Comparison of ENCODE assay signal across 1 cellular context in the genomic region with DNA sequence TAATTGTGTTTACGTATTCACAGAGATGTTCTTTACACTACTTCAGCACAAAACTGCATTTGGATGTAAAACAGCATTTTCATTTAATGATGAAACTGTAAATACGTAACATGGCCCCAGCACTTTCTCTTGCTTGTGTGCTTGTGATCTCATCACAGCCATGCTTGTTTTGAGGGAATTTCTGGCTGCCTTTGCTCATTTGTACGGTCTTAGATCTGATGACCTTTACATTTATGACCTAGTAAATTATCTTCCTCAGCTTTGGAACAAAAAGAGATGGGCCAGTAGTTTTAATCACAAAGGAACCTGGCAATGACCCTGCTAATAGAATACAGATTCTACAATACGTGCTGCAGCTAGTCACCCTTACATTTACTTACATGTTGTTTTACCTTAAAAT.
TF ChIP-seq lines count a peak whose summit lies in the region.

No MANE protein-coding gene starts in this region.

TF ChIP-seq in HCT116, 20 proteins besides CTCF, POLR2A, EP300 and RAD21 (continued from another document):
- TF ChIP-seq, protein P1, sequence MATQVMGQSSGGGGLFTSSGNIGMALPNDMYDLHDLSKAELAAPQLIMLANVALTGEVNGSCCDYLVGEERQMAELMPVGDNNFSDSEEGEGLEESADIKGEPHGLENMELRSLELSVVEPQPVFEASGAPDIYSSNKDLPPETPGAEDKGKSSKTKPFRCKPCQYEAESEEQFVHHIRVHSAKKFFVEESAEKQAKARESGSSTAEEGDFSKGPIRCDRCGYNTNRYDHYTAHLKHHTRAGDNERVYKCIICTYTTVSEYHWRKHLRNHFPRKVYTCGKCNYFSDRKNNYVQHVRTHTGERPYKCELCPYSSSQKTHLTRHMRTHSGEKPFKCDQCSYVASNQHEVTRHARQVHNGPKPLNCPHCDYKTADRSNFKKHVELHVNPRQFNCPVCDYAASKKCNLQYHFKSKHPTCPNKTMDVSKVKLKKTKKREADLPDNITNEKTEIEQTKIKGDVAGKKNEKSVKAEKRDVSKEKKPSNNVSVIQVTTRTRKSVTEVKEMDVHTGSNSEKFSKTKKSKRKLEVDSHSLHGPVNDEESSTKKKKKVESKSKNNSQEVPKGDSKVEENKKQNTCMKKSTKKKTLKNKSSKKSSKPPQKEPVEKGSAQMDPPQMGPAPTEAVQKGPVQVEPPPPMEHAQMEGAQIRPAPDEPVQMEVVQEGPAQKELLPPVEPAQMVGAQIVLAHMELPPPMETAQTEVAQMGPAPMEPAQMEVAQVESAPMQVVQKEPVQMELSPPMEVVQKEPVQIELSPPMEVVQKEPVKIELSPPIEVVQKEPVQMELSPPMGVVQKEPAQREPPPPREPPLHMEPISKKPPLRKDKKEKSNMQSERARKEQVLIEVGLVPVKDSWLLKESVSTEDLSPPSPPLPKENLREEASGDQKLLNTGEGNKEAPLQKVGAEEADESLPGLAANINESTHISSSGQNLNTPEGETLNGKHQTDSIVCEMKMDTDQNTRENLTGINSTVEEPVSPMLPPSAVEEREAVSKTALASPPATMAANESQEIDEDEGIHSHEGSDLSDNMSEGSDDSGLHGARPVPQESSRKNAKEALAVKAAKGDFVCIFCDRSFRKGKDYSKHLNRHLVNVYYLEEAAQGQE (IDR thresholded peaks at IDR 0.05; ENCODE audit: low read depth): no peak
- TF ChIP-seq YY1 (IDR thresholded peaks at IDR 0.05; ENCODE audit: extremely low read depth, insufficient replicate concordance, low read depth, low read length) (no peak), POLR2AphosphoS5 (IDR thresholded peaks at IDR 0.05; ENCODE audit: low read depth, low read length) (no peak), ZNF274 (IDR thresholded peaks at IDR 0.05; ENCODE audit: low read depth, low read length) (no peak), ELF1 (IDR thresholded peaks at IDR 0.05; ENCODE audit: borderline replicate concordance, low read depth) (no peak), SP1 (IDR thresholded peaks at IDR 0.05; ENCODE audit: low read depth) (peak; percentile 38; the same call in 1 of the 2 replicates), CEBPB (IDR thresholded peaks at IDR 0.05; ENCODE audit: low read depth) (no peak; the same call in 1 of the 2 replicates), JUND (IDR thresholded peaks at IDR 0.05) (no peak)
- TF ChIP-seq, protein P2, sequence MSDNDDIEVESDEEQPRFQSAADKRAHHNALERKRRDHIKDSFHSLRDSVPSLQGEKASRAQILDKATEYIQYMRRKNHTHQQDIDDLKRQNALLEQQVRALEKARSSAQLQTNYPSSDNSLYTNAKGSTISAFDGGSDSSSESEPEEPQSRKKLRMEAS (IDR thresholded peaks at IDR 0.05): peak; percentile 27; the same call in 1 of the 2 replicates
TF ChIP-seq in HCT116: peak in this region for 3.
